8 cellular contexts compared by ENCODE assay signal in genomic region chr15:44663410-44664272, GRCh38. TPM values are rescaled to one million over a fixed set of nuclear protein-coding genes. Genes with fewer than 3 reads are reported as not detected.
DNase-seq lines count a peak whose midpoint lies in the region; ATAC-seq and TF ChIP-seq lines count a peak whose summit lies in the region.

Gene SPG11, minus strand, starts transcription at chr15:44663662. Its CDS starts 15 bp downstream, at chr15:44663647.

- H3K4me3 ChIP-seq in choroid plexus epithelial cell (ENCODE audit: low read depth, low read length): peak within 1 kb of the TSS; percentile 81
- peak within 1 kb of the TSS; percentile 90 for H3K4me3 ChIP-seq in kidney epithelial cell (ENCODE audit: low read depth, low read length)

- ATAC-seq in GM19043 (IDR thresholded peaks at IDR 0.05; ENCODE audit: low read depth, unreplicated experiment) (peak; percentile 70), HG03432 (IDR thresholded peaks at IDR 0.05; ENCODE audit: unreplicated experiment) (peak; percentile 79)

- TF ChIP-seq CTCF in choroid plexus epithelial cell (conservative IDR thresholded peaks at IDR 0.05; ENCODE audit: low read depth, low read length) (peak; percentile 90), kidney epithelial cell (IDR thresholded peaks at IDR 0.05; ENCODE audit: insufficient read depth, low read length, poor library complexity, severe bottlenecking) (peak; percentile 76)

- peak; percentile 98 for DNase-seq in Ammon's horn (ENCODE audit: low spot score)
- DNase-seq in NCI-H510A (lab: John Stamatoyannopoulos, UW): peak; percentile 81
- DNase-seq in activated CD4-positive, alpha-beta T cell treated with anti-CD3 and anti-CD28 coated beads for 24 hours (ENCODE audit: low read depth in 2 of 2): peak; percentile 96 to 97
- peak; percentile 99 for DNase-seq in choroid plexus epithelial cell (ENCODE audit: low read depth)
- peak; percentile 89 for DNase-seq in kidney epithelial cell (ENCODE audit: low read depth)
- DNase-seq in stimulated activated CD4-positive, alpha-beta T cell treated with anti-CD3 and anti-CD28 coated beads, Interleukin-1b, Interleukin-23, amount 100 ng/mL, for 1 hour (ENCODE audit: low read depth in 2 of 2): peak; percentile 88 to 91

- H3K27me3 ChIP-seq in kidney epithelial cell (ENCODE audit: control insufficient read depth, insufficient read depth, low read length): no peaks in the 10 kb centered on the region

- H3K36me3 ChIP-seq in kidney epithelial cell (ENCODE audit: control insufficient read depth, insufficient read depth, low read length): no peaks in the 10 kb centered on the region

RNA-seq across cellular contexts. Expression of gene SPG11, which starts in this region (rescaled TPM):
- 63.3 and 68.5 TPM in 2 replicates for total RNA-seq in kidney epithelial cell

Comparison
In these comparisons a context has a peak if more than half of its experiments do, and no peak if none do; other contexts are left out.
1. Peak in every context shown above with its lines: DNase-seq, ATAC-seq and H3K4me3 ChIP-seq.